19 cellular contexts compared by ENCODE assay signal in genomic region chr1:151000408-151000807, GRCh38. TPM values are rescaled to one million over a fixed set of nuclear protein-coding genes. Genes with fewer than 3 reads are reported as not detected.
"Had no signal": no experiment of that assay in that cellular context is flagged by ENCODE, and none has a peak within 500 bp of the region (broad histone marks: within the 10 kb centered on the region; RNA-seq: fewer than 3 reads in every experiment).

No MANE protein-coding gene starts in this region.

- H3K9me3 ChIP-seq: ascending aorta, gastrocnemius medialis, heart right ventricle, lower lobe of right lung, pancreas had no signal

- H3K27ac ChIP-seq: ascending aorta, gastrocnemius medialis, lower lobe of right lung, pancreas had no signal

- H3K4me3 Mint-ChIP-seq: endodermal cell, mesothelial cell of epicardium, T-helper 17 cell had no signal

- H3K9me3 Mint-ChIP-seq: endodermal cell, mesothelial cell of epicardium had no signal

- H3K27ac Mint-ChIP-seq: endodermal cell, mesothelial cell of epicardium, T-helper 17 cell had no signal

- H3K4me3 ChIP-seq: ascending aorta, gastrocnemius medialis, heart right ventricle, lower lobe of right lung, pancreas had no signal

- H3K27me3 ChIP-seq: ascending aorta, gastrocnemius medialis, heart right ventricle, pancreas had no signal

- DNase-seq: activated CD4-positive, alpha-beta T cell treated with anti-CD3 and anti-CD28 coated beads, Interleukin-2, amount 50 U/mL, for 1 hour; activated gamma-delta T cell; activated T-cell treated with anti-CD3 and anti-CD28 coated beads, Interleukin-2, amount 50 U/mL, for 48 hours; dermis blood vessel endothelial cell; endodermal cell; erythroblast; gastrocnemius medialis; heart right ventricle; left colon; lower lobe of right lung; pancreas; stimulated activated CD4-positive, alpha-beta T cell treated with anti-CD3 and anti-CD28 coated beads, Interleukin-1b, Interleukin-23, amount 100 ng/mL, for 48 hours; T-helper 17 cell had no signal

- ATAC-seq: gastrocnemius medialis, heart right ventricle, left colon, lower lobe of right lung, pancreas, SK-N-SH treated with all-trans-retinoic acid at 6 μM for 48 hours, T-helper 17 cell had no signal

- H3K27me3 Mint-ChIP-seq: T-helper 17 cell had no signal

- FAIRE-seq: bronchial epithelial cell, islet of Langerhans, pancreas had no signal

RNA-seq across cellular contexts. Expression of gene ANXA9, which starts 18.3 kb away (rescaled TPM):
- total RNA-seq: ascending aorta, dermis blood vessel endothelial cell, endodermal cell, gastrocnemius medialis, left colon, myocyte had no signal

RNA-seq across cellular contexts. Expression of gene BNIPL, which starts 36.0 kb away (rescaled TPM):
- total RNA-seq: ascending aorta had no signal
